Comparison of ENCODE assay signal across 8 cellular contexts in the genomic region with DNA sequence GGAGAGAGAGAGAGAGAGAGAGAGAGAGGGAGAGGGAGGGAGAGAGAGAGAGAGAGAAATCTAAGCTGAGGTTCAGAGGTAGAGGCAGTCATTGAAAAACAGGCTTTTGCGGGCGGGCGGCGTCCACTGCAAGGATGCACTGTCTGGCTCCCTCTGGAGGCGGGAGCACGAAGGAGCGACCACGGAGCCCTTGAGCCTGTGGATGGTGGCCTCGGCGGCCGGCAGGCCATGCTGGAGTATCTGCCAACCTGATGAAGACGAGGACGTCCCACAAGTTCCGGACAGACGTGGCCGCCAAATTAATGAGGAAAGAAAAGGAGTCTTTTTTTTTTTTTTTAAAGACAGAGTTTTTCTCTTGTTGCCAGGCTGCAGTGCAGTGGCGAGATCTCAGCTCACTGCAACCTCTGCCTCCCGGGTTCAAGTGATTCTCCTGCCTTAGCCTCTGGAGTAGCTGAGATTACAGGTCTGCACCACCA. TPM values are rescaled to one million over a fixed set of nuclear protein-coding genes. Genes with fewer than 3 reads are reported as not detected.
DNase-seq lines count a peak whose midpoint lies in the region; ATAC-seq and TF ChIP-seq lines count a peak whose summit lies in the region.

No MANE protein-coding gene starts in this region.

- no peaks in the 10 kb centered on the region for H3K27me3 ChIP-seq in Karpas-422 (ENCODE audit: low read length)
- no peaks in the 10 kb centered on the region for H3K27me3 ChIP-seq in RWPE2 (ENCODE audit: insufficient read depth, poor library complexity, severe bottlenecking)

- no peak overlapping the region for H3K4me3 ChIP-seq in Karpas-422 (ENCODE audit: low read length)
- no peak overlapping the region for H3K4me3 ChIP-seq in RWPE2 (ENCODE audit: severe bottlenecking)
- no peak overlapping the region for H3K4me3 ChIP-seq in foreskin fibroblast (ENCODE audit: low read depth in 1 of 2, low read length in 2 of 2)

- H3K4me1 ChIP-seq in Karpas-422 (ENCODE audit: low read length) (peaks cover 18% of the 10 kb centered on the region), RWPE2 (ENCODE audit: insufficient read depth, poor library complexity, severe bottlenecking) (peaks cover 7% of the 10 kb centered on the region)

- ATAC-seq in RWPE2 (ENCODE audit: low read depth), result peak; percentile 71

- TF ChIP-seq CTCF in GM20000 (IDR thresholded peaks at IDR 0.05; ENCODE audit: extremely low read depth, missing control alignments), result peak; percentile 81
- peak; percentile 94 for TF ChIP-seq CTCF in RWPE2 (IDR thresholded peaks at IDR 0.05; ENCODE audit: poor library complexity, severe bottlenecking)
- TF ChIP-seq CTCF in foreskin fibroblast (IDR thresholded peaks at IDR 0.05; ENCODE audit: low read depth, low read length), result peak; percentile 79

- peak overlapping the region; percentile 10 for H3K4me2 ChIP-seq in Karpas-422 (ENCODE audit: low read depth, low read length, poor library complexity, severe bottlenecking)

- H3K9me3 ChIP-seq in Karpas-422 (ENCODE audit: low read length) (no peaks in the 10 kb centered on the region), RWPE2 (ENCODE audit: severe bottlenecking) (no peaks in the 10 kb centered on the region)

- H3K79me2 ChIP-seq in Karpas-422 (ENCODE audit: low read length), result peaks cover 13% of the 10 kb centered on the region

- no peaks in the 10 kb centered on the region for H4K20me1 ChIP-seq in Karpas-422 (ENCODE audit: insufficient read depth, low read depth, low read length)

- H3K27ac ChIP-seq in Karpas-422 (ENCODE audit: low read length) (no peak overlapping the region), RWPE2 (ENCODE audit: poor library complexity, severe bottlenecking) (no peak overlapping the region)

- H3K9me2 ChIP-seq in Karpas-422 (replicated peaks; ENCODE audit: insufficient read depth, low read length), result no peaks in the 10 kb centered on the region

- DNase-seq in CD1c-positive myeloid dendritic cell (ENCODE audit: extremely low spot score) (peak; percentile 76), GM20000 (ENCODE audit: low spot score) (peak; percentile 80), Karpas-422 (peak; percentile 88), RWPE2 (ENCODE audit: low spot score) (peak; percentile 80), foreskin fibroblast (peak; percentile 62 to 90), non-pigmented ciliary epithelial cell (ENCODE audit: low read depth) (peak; percentile 38), stromal cell of bone marrow (ENCODE audit: low read depth) (peak; percentile 63)
- DNase-seq in activated T-helper 9 cell treated with anti-CD3 and anti-CD28 coated beads, Interleukin-2, amount 50 U/mL, for 16 hours (ENCODE audit: low read depth), result peak; percentile 58

- no peaks in the 10 kb centered on the region for H3K36me3 ChIP-seq in Karpas-422 (ENCODE audit: insufficient read depth, low read length)
- no peaks in the 10 kb centered on the region for H3K36me3 ChIP-seq in RWPE2 (ENCODE audit: low read depth)

- H3K9ac ChIP-seq in Karpas-422 (ENCODE audit: low read length), result no peak overlapping the region

- H2AFZ ChIP-seq in Karpas-422 (ENCODE audit: low read length), result no peak overlapping the region

RNA-seq across cellular contexts. Expression of gene CCDC125, which starts 2.2 kb away (rescaled TPM):
- 7.8 and 8.9 TPM in 2 replicates for total RNA-seq in Karpas-422 (2014; rRNA removed; shearing (Covaris generic); ENCODE audit: low replicate concordance)

RNA-seq across cellular contexts. Expression of gene AK6, which starts 34.5 kb away (rescaled TPM):
- total RNA-seq in Karpas-422 (2014; rRNA removed; shearing (Covaris generic); ENCODE audit: low replicate concordance), result 48.5 and 56.0 TPM in 2 replicates

RNA-seq across cellular contexts. Expression of gene TAF9, which starts 34.5 kb away (rescaled TPM):
- 74.5 and 109 TPM in 2 replicates for total RNA-seq in Karpas-422 (2014; rRNA removed; shearing (Covaris generic); ENCODE audit: low replicate concordance)

RNA-seq across cellular contexts. Expression of gene RAD17, which starts 34.8 kb away (rescaled TPM):
- total RNA-seq in Karpas-422 (2014; rRNA removed; shearing (Covaris generic); ENCODE audit: low replicate concordance), result 46.5 and 61.7 TPM in 2 replicates

Comparison
In these comparisons a context has a peak if more than half of its experiments do, and no peak if none do; other contexts are left out.
1. DNase-seq: peak in every context shown above with its lines; median percentile 88 in Karpas-422; 80 in GM20000; 80 in RWPE2; 76 in CD1c-positive myeloid dendritic cell; 76 in foreskin fibroblast; 63 in stromal cell of bone marrow; 58 in activated T-helper 9 cell treated with anti-CD3 and anti-CD28 coated beads, Interleukin-2, amount 50 U/mL, for 16 hours; 38 in non-pigmented ciliary epithelial cell.